Comparison of ENCODE assay signal across 1 cellular context in the genomic region with DNA sequence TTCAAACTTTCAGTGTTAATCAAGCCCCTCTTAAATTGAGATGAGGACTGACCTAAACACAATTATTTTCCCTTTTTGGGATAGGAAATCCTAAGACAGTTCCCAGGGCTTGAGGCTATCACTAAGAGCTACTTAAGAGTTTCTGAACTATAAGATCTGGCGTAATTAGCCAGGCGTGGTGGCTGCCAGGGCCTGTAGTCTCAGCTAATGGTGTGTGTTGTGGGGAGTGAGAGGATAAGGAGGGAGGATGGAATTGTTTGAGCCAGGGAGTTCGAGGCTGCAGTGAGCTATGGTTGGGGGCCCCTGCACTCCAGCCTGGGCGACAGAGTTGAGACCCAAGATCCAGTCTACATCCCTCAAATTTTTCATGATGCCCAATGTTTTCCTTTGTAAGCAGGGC.
TF ChIP-seq lines count a peak whose summit lies in the region.

No MANE protein-coding gene starts in this region.

TF ChIP-seq in A549, 52 proteins besides CTCF, POLR2A, EP300 and RAD21:
- TF ChIP-seq CBX8 (IDR thresholded peaks at IDR 0.05) = no peak
- TF ChIP-seq TP53 (CRISPR knock-in tag; IDR thresholded peaks at IDR 0.05) = no peak
- TF ChIP-seq, protein P1, sequence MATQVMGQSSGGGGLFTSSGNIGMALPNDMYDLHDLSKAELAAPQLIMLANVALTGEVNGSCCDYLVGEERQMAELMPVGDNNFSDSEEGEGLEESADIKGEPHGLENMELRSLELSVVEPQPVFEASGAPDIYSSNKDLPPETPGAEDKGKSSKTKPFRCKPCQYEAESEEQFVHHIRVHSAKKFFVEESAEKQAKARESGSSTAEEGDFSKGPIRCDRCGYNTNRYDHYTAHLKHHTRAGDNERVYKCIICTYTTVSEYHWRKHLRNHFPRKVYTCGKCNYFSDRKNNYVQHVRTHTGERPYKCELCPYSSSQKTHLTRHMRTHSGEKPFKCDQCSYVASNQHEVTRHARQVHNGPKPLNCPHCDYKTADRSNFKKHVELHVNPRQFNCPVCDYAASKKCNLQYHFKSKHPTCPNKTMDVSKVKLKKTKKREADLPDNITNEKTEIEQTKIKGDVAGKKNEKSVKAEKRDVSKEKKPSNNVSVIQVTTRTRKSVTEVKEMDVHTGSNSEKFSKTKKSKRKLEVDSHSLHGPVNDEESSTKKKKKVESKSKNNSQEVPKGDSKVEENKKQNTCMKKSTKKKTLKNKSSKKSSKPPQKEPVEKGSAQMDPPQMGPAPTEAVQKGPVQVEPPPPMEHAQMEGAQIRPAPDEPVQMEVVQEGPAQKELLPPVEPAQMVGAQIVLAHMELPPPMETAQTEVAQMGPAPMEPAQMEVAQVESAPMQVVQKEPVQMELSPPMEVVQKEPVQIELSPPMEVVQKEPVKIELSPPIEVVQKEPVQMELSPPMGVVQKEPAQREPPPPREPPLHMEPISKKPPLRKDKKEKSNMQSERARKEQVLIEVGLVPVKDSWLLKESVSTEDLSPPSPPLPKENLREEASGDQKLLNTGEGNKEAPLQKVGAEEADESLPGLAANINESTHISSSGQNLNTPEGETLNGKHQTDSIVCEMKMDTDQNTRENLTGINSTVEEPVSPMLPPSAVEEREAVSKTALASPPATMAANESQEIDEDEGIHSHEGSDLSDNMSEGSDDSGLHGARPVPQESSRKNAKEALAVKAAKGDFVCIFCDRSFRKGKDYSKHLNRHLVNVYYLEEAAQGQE (IDR thresholded peaks at IDR 0.05) = no peak
- no peak for TF ChIP-seq BHLHE40 (IDR thresholded peaks at IDR 0.05; ENCODE audit: low read depth, low read length)
TF ChIP-seq in A549: peak in this region for 0.
